Comparison of ENCODE assay signal across 24 cellular contexts in the genomic region with DNA sequence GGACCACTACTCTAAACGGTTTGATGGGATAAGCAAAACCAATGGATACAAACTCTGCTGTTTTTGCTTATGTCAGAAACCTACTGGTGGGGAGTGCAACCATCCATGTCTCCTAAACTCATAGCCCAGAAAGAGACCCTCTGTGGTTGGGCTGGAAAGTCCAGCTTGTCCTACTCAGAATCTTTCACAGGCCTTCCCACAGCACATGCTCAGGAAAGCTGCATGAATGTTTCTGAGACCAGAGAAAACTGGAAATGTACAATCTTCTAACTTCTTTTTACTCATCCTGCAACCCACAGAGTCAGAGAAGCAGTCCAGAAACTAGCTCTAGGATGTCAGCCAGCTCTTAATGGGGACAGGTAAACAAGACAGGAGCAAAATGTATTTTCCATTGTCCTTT.
DNase-seq lines count a peak whose midpoint lies in the region; FAIRE-seq and TF ChIP-seq lines count a peak whose summit lies in the region.
"Had no signal": no experiment of that assay in that cellular context is flagged by ENCODE, and none has a peak within 500 bp of the region (broad histone marks: within the 10 kb centered on the region; RNA-seq: fewer than 3 reads in every experiment).

No MANE protein-coding gene starts in this region.

- no peak for DNase-seq in endothelial cell of umbilical vein (ENCODE audit: low read depth, low spot score)
- peak; percentile 8 for DNase-seq in glomerular visceral epithelial cell (ENCODE audit: extremely low spot score)
- no peak for DNase-seq in mesendoderm
- no peak for DNase-seq in NCI-H446 (lab: John Stamatoyannopoulos, UW)
- DNase-seq in activated CD4-positive, alpha-beta T cell treated with anti-CD3 and anti-CD28 coated beads for 1 hour = no peak
- DNase-seq: 8988T; BE2C; C1 segment of cervical spinal cord; CD4-positive, alpha-beta memory T cell; CD4-positive, CD25-positive, alpha-beta regulatory T cell; CD8-positive, alpha-beta memory T cell; COR-L47; DMS 273 treated with DMSO at 0.1 percent for 48 hours; DMS153; DMS53; DMS79; DND-41; EL; GDM1 had no signal

- BruUV-seq in endothelial cell of umbilical vein (replicated peaks; lab: Mats Ljungman, UMichigan) = no TSS peak

- no peak overlapping the region for H4K8ac ChIP-seq in mesendoderm (ENCODE audit: low read depth, low read length)

- peaks cover 19% of the 10 kb centered on the region for H4K20me1 ChIP-seq in endothelial cell of umbilical vein (replicated peaks; ENCODE audit: control insufficient read depth, extremely low read depth, insufficient read depth, low read length)
- H4K20me1 ChIP-seq: BLaER1 had no signal

- H3K4me2 ChIP-seq in endothelial cell of umbilical vein (ENCODE audit: insufficient read depth, low read length) = no peak overlapping the region
- no peak overlapping the region for H3K4me2 ChIP-seq in mesendoderm (ENCODE audit: low read length)
- H3K4me2 ChIP-seq: BLaER1 had no signal

- no peaks in the 10 kb centered on the region for H3K79me2 ChIP-seq in endothelial cell of umbilical vein (ENCODE audit: control insufficient read depth, insufficient read depth, low read length)
- no peaks in the 10 kb centered on the region for H3K79me2 ChIP-seq in mesendoderm (ENCODE audit: control insufficient read depth, insufficient read depth, low read length)

- no peak overlapping the region for H3K9ac ChIP-seq in endothelial cell of umbilical vein (replicated peaks; ENCODE audit: extremely low read depth, insufficient read depth, low read length)
- H3K9ac ChIP-seq in mesendoderm (ENCODE audit: low read length) = no peak overlapping the region
- H3K9ac ChIP-seq: BLaER1 had no signal

- peak; percentile 50 for FAIRE-seq in endothelial cell of umbilical vein (lab: Jason Lieb, UNC)
- FAIRE-seq: A204.1, GM12878, GM12892, GM18507 had no signal

- no CpG with 5 or more reads among the region's 1 CpG for WGBS in mesendoderm (ENCODE audit: extremely low coverage, insufficient coverage, low lambda C conversion rate)

- TF ChIP-seq CTCF in endothelial cell of umbilical vein (IDR thresholded peaks at IDR 0.05; ENCODE audit: extremely low read depth in 1 of 2, insufficient read depth in 1 of 2, low read depth in 1 of 2, low read length in 2 of 2) = no peak

- H2AK5ac ChIP-seq in mesendoderm (ENCODE audit: low read length) = no peak overlapping the region

- H3K18ac ChIP-seq in mesendoderm (ENCODE audit: low read length) = no peak overlapping the region

- no peak overlapping the region for H2BK120ac ChIP-seq in mesendoderm (ENCODE audit: low read depth, low read length)

- no peak overlapping the region for H3K56ac ChIP-seq in mesendoderm (ENCODE audit: low read length)

- H3K36me3 ChIP-seq in endothelial cell of umbilical vein (ENCODE audit: control insufficient read depth in 2 of 2, extremely low read depth in 1 of 2, insufficient read depth in 2 of 2, low read length in 2 of 2) (peaks cover 0 to 7% of the 10 kb centered on the region in 2 experiments), mesendoderm (ENCODE audit: control insufficient read depth, insufficient read depth, low read length) (no peaks in the 10 kb centered on the region)
- H3K36me3 ChIP-seq: BE2C, BLaER1 had no signal

- H3K23ac ChIP-seq in mesendoderm (ENCODE audit: low read length) = no peak overlapping the region

- H3K27me3 ChIP-seq in endothelial cell of umbilical vein (ENCODE audit: control insufficient read depth in 2 of 2, insufficient read depth in 2 of 2, low read length in 2 of 2) (no peaks in the 10 kb centered on the region), mesendoderm (ENCODE audit: insufficient read depth, low read length, poor library complexity) (no peaks in the 10 kb centered on the region)
- H3K27me3 ChIP-seq: BLaER1 had no signal

- intact Hi-C loops in endothelial cell of umbilical vein (cut with micrococcal nuclease) = no loop called here

- no peak overlapping the region for H3K4ac ChIP-seq in mesendoderm (ENCODE audit: low read depth, low read length)

- H3K9me3 ChIP-seq in endothelial cell of umbilical vein (replicated peaks; ENCODE audit: control insufficient read depth, insufficient read depth, low read length) = no peaks in the 10 kb centered on the region
- H3K9me3 ChIP-seq: BE2C, BLaER1 had no signal

- no peak overlapping the region for H2BK5ac ChIP-seq in mesendoderm (ENCODE audit: low read length)

- H4K5ac ChIP-seq in mesendoderm (ENCODE audit: low read length) = no peak overlapping the region

- H3K79me1 ChIP-seq in mesendoderm (ENCODE audit: low read length) = no peaks in the 10 kb centered on the region

- H3K27ac ChIP-seq in endothelial cell of umbilical vein (ENCODE audit: insufficient read depth, low read depth, low read length) (no peak overlapping the region), mesendoderm (ENCODE audit: low read depth, low read length) (no peak overlapping the region)
- H3K27ac ChIP-seq: BLaER1 had no signal

- H2BK15ac ChIP-seq in mesendoderm (replicated peaks; ENCODE audit: low read depth) = no peak overlapping the region

- CTCF ChIA-PET in endothelial cell of umbilical vein (lab: Charles Lee) = interaction anchor here (0.7 to 0.8 kb wide), 2 partner anchors 12 to 127 kb away, joined by 3 to 4 read pairs; no protein-coding TSS in a partner anchor

- no peak overlapping the region for H2AFZ ChIP-seq in endothelial cell of umbilical vein (ENCODE audit: low read depth, low read length)

- H3K4me3 ChIP-seq in endothelial cell of umbilical vein (replicated peaks in 1 of 3; ENCODE audit: insufficient read depth in 1 of 3, low read depth in 1 of 3, low read length in 3 of 3) (no peak overlapping the region), mesendoderm (ENCODE audit: low read length) (no peak overlapping the region)
- H3K4me3 ChIP-seq: BLaER1, GM12878 had no signal

- no peaks in the 10 kb centered on the region for H3K9me1 ChIP-seq in endothelial cell of umbilical vein (replicated peaks; ENCODE audit: control insufficient read depth, extremely low read depth, insufficient read depth, low read length)

- dilution Hi-C loops in endothelial cell of umbilical vein (cut with MboI; ENCODE audit: extremely low pct_ligation_motif_present, low sequenced_read_pairs) = no loop called here

- H3K4me1 ChIP-seq in endothelial cell of umbilical vein (ENCODE audit: control insufficient read depth, extremely low read depth, insufficient read depth, low read length) (peaks cover 20% of the 10 kb centered on the region), mesendoderm (ENCODE audit: control insufficient read depth, low read depth, low read length) (peaks cover 7% of the 10 kb centered on the region)
- H3K4me1 ChIP-seq: BE2C had no signal

- no peak for TF ChIP-seq POLR2A in endothelial cell of umbilical vein (IDR thresholded peaks at IDR 0.05; ENCODE audit: low read depth, low read length)

- POLR2A ChIA-PET in endothelial cell of umbilical vein (lab: Charles Lee) = no interaction called here

TF ChIP-seq in endothelial cell of umbilical vein, 7 proteins besides CTCF, POLR2A, EP300 and RAD21:
- TF ChIP-seq GATA2 (IDR thresholded peaks at IDR 0.05; ENCODE audit: insufficient read depth, insufficient read length, low read depth, low read length) (no peak), JUN (IDR thresholded peaks at IDR 0.05; ENCODE audit: borderline replicate concordance, insufficient read depth, insufficient read length, low read depth) (no peak), EZH2 (IDR thresholded peaks at IDR 0.05; ENCODE audit: borderline replicate concordance, low read depth, low read length, severe bottlenecking) (no peak), MYC (IDR thresholded peaks at IDR 0.05; ENCODE audit: low read depth, low read length) (no peak), MAX (IDR thresholded peaks at IDR 0.05; ENCODE audit: insufficient read depth, insufficient read length) (no peak), POLR2AphosphoS5 (IDR thresholded peaks at IDR 0.05; ENCODE audit: insufficient read depth, low read depth, low read length) (no peak), FOS (IDR thresholded peaks at IDR 0.05; ENCODE audit: borderline replicate concordance, insufficient read depth, low read length) (no peak)
